Comparison of ENCODE assay signal across 1 cellular context in the genomic region with DNA sequence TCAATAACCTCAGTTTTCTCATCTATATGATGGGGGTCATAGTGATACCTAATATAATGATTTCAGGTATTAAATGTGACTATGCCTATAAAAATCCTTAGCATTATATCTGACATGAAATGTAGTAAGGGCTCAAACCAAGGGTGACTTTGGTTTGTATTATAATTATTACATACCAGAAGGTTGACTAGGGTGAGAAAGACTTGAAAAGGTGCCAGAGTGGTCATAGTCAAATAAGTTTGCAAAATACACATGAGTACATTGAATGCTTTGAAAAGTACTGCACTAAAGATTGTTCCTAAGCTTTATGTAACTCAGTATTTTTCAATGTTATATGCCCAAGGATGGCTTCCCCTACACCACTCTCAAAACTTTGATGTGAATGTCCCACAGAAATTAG.
TF ChIP-seq lines count a peak whose summit lies in the region.

No MANE protein-coding gene starts in this region.

TF ChIP-seq in IMR-90, 13 proteins besides CTCF, POLR2A, EP300 and RAD21 (continued from another document):
- TF ChIP-seq USF2 (IDR thresholded peaks at IDR 0.05; ENCODE audit: low read depth, low read length) (no peak), NFE2L2 (IDR thresholded peaks at IDR 0.05; ENCODE audit: low read depth, low read length) (no peak), CHD1 (IDR thresholded peaks at IDR 0.05; ENCODE audit: low read depth, low read length) (no peak), MAFK (IDR thresholded peaks at IDR 0.05; ENCODE audit: low read depth, low read length) (no peak), ELK1 (IDR thresholded peaks at IDR 0.05; ENCODE audit: borderline replicate concordance, low read depth, low read length) (no peak), BHLHE40 (IDR thresholded peaks at IDR 0.05; ENCODE audit: low read depth, low read length) (no peak), RFX5 (IDR thresholded peaks at IDR 0.05; ENCODE audit: low read depth, low read length) (no peak), SMC3 (IDR thresholded peaks at IDR 0.05; ENCODE audit: low read depth, low read length) (no peak), RCOR1 (IDR thresholded peaks at IDR 0.05; ENCODE audit: insufficient replicate concordance, low read length) (no peak), MXI1 (IDR thresholded peaks at IDR 0.05; ENCODE audit: borderline replicate concordance, low read depth, low read length) (no peak), CEBPB (IDR thresholded peaks at IDR 0.05; ENCODE audit: low read depth, low read length) (no peak)
